In the genomic region with DNA sequence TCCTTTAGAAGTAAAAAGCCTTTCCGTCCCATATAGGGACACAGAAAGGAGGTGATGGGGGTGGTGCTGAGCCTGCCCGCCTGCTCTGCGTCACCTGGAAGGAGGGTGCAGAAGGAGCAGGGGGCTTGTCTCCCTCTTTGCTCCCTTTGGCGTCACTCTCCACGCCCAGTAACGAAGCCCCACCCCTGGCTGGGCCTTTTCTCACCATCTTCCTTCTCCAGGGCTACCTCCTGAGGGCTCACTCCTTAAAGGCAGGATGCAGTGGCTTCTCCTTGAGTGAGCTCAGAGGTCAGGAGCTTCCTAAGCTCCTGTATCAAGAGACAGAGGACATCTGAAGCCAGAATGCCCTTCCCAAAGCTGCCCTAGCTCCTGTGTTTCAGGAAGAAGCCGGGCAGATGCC, we compare ENCODE assay signal across 21 cellular contexts. TPM values are rescaled to one million over a fixed set of nuclear protein-coding genes. Genes with fewer than 3 reads are reported as not detected.
DNase-seq lines count a peak whose midpoint lies in the region; ATAC-seq, FAIRE-seq and TF ChIP-seq lines count a peak whose summit lies in the region.
"Had no signal": no experiment of that assay in that cellular context is flagged by ENCODE, and none has a peak within 500 bp of the region (broad histone marks: within the 10 kb centered on the region; RNA-seq: fewer than 3 reads in every experiment).

No MANE protein-coding gene starts in this region.

- no peaks in the 10 kb centered on the region for H3K27me3 Mint-ChIP-seq in H9 (ENCODE audit: low read depth)
- H3K27me3 Mint-ChIP-seq in glutamatergic neuron (ENCODE audit: unreplicated experiment) = peaks cover 2% of the 10 kb centered on the region
- H3K27me3 Mint-ChIP-seq: CD8-positive, alpha-beta memory T cell had no signal

- H3K4me1 ChIP-seq in H9 (ENCODE audit: insufficient read depth, low read length) = peaks cover 2% of the 10 kb centered on the region; the same call in 1 of the 2 replicates
- H3K4me1 ChIP-seq: Peyer's patch, SJSA1 had no signal

- H2BK5ac ChIP-seq in H9 (ENCODE audit: insufficient read length, low read length) = no peak overlapping the region

- H3K79me1 ChIP-seq in H9 (ENCODE audit: insufficient read depth, low read depth, low read length, poor library complexity, severe bottlenecking) = no peaks in the 10 kb centered on the region

- no peak overlapping the region for H3K9ac ChIP-seq in H9 (ENCODE audit: extremely low read depth, insufficient read length, low read length)
- H3K9ac ChIP-seq: BLaER1 treated with 17β-estradiol and CSF1 and Interleukin-3, amounts not matched to agents 10 nM and 100 nM had no signal

- H3K27ac Mint-ChIP-seq in H9 (peak overlapping the region; percentile 47 to 89 (median 68); a peak in 3 of 7 replicates), glutamatergic neuron (ENCODE audit: unreplicated experiment) (peak overlapping the region; percentile 43)

- H4K20me1 ChIP-seq in H9 (ENCODE audit: control insufficient read depth, insufficient read depth, insufficient read length) = no peaks in the 10 kb centered on the region

- H3K27me3 ChIP-seq in H9 (ENCODE audit: insufficient read depth, low read length) (no peaks in the 10 kb centered on the region), bronchial epithelial cell (ENCODE audit: control insufficient read depth, insufficient read depth, low read length) (no peaks in the 10 kb centered on the region)
- H3K27me3 ChIP-seq: BLaER1 treated with 17β-estradiol and CSF1 and Interleukin-3, amounts not matched to agents 10 nM and 100 nM; Peyer's patch; SJSA1 had no signal

- no peaks in the 10 kb centered on the region for H3K36me3 ChIP-seq in bronchial epithelial cell (ENCODE audit: control insufficient read depth, insufficient read depth, low read length)
- H3K36me3 ChIP-seq: BLaER1 treated with 17β-estradiol and CSF1 and Interleukin-3, amounts not matched to agents 10 nM and 100 nM; Peyer's patch; SJSA1 had no signal

- H3K18ac ChIP-seq in H9 (ENCODE audit: insufficient read length, low read depth, low read length) = no peak overlapping the region

- H3K4ac ChIP-seq in H9 (ENCODE audit: low read depth, low read length) = no peak overlapping the region

- no peak overlapping the region for H3K4me3 ChIP-seq in bronchial epithelial cell (ENCODE audit: low read depth, low read length)
- H3K4me3 ChIP-seq: BLaER1 treated with 17β-estradiol and CSF1 and Interleukin-3, amounts not matched to agents 10 nM and 100 nM; Peyer's patch; SJSA1 had no signal

- H2BK120ac ChIP-seq in H9 (ENCODE audit: low read depth, low read length, poor library complexity, severe bottlenecking) = no peak overlapping the region

- no peak overlapping the region for H2AFZ ChIP-seq in H9 (ENCODE audit: low read length)

- H4K91ac ChIP-seq in H9 (ENCODE audit: insufficient read length, low read depth, low read length) = no peak overlapping the region

- H3K23ac ChIP-seq in H9 (ENCODE audit: insufficient read length, low read depth, low read length) = no peak overlapping the region

- H3K36me3 Mint-ChIP-seq in H9 (ENCODE audit: insufficient read depth in 1 of 3, low read depth in 3 of 3) (no peaks in the 10 kb centered on the region; a peak in 1 of 7 replicates), glutamatergic neuron (ENCODE audit: unreplicated experiment) (no peaks in the 10 kb centered on the region)

- no peak overlapping the region for H2AK5ac ChIP-seq in H9 (ENCODE audit: insufficient read length, low read length)

- H4K5ac ChIP-seq in H9 (ENCODE audit: insufficient read length, low read depth, low read length) = no peak overlapping the region

- no peaks in the 10 kb centered on the region for H3K23me2 ChIP-seq in H9 (ENCODE audit: insufficient read length, low read depth, low read length, poor library complexity, severe bottlenecking)

- TF ChIP-seq CTCF in H9 (conservative IDR thresholded peaks at IDR 0.05) = no peak
- no peak for TF ChIP-seq CTCF in bronchial epithelial cell (IDR thresholded peaks at IDR 0.05; ENCODE audit: insufficient read depth, low read length, severe bottlenecking)
- no peak for TF ChIP-seq CTCF in glutamatergic neuron (IDR thresholded peaks at IDR 0.05; ENCODE audit: partially characterized antibody, unreplicated experiment)

- H3T11ph ChIP-seq in H9 (ENCODE audit: low read length) = no peak overlapping the region

- no peaks in the 10 kb centered on the region for H3K9me3 ChIP-seq in H9 (ENCODE audit: control insufficient read depth, low read depth, low read length)
- H3K9me3 ChIP-seq: BLaER1 treated with 17β-estradiol and CSF1 and Interleukin-3, amounts not matched to agents 10 nM and 100 nM; Peyer's patch; SJSA1 had no signal

- DNase-seq in H9 = peak; percentile 77
- no peak for DNase-seq in bronchial epithelial cell (ENCODE audit: low read depth)
- no peak for DNase-seq in glutamatergic neuron
- DNase-seq in superior temporal gyrus (ENCODE audit: extremely low spot score) = peak; percentile 16
- DNase-seq in NCI-H1105 treated with DMSO at 0.1 percent for 48 hours (lab: John Stamatoyannopoulos, UW) = no peak
- DNase-seq in NCI-H1436 (lab: John Stamatoyannopoulos, UW) = no peak
- DNase-seq: CD8-positive, alpha-beta memory T cell; MM.1S; NCI-H1092 treated with DMSO at 0.1 percent for 48 hours; NCI-H187; NCI-H2107; NCI-H510A; NCI-H748 treated with DMSO at 0.1 percent for 48 hours; NK-92 treated with Interleukin-12 subunit alpha and Interleukin-12 subunit beta, amount 100 ng/mL, for 24 hours; Peyer's patch had no signal

- peak; percentile 70 for FAIRE-seq in bronchial epithelial cell (lab: Jason Lieb, UNC)
- FAIRE-seq: GM12892, GM18507, H54 had no signal

- ATAC-seq in HG02678 (IDR thresholded peaks at IDR 0.05; ENCODE audit: unreplicated experiment) = no peak

- H3K27ac ChIP-seq in H9 (ENCODE audit: insufficient read length, low read depth, low read length) = no peak overlapping the region
- H3K27ac ChIP-seq: BLaER1 treated with 17β-estradiol and CSF1 and Interleukin-3, amounts not matched to agents 10 nM and 100 nM; Peyer's patch; SJSA1 had no signal

- H3K14ac ChIP-seq in H9 (ENCODE audit: insufficient read depth, low read length) = no peak overlapping the region

- no CpG with 5 or more reads among the region's 7 CpGs for WGBS in H9 (ENCODE audit: extremely low coverage, insufficient read length, low lambda C conversion rate)

- peaks cover 42 to 64% of the 10 kb centered on the region in 2 experiments for H3K4me1 Mint-ChIP-seq in H9
- H3K4me1 Mint-ChIP-seq in glutamatergic neuron (ENCODE audit: low read depth, unreplicated experiment) = peaks cover 63% of the 10 kb centered on the region

- H3K79me2 ChIP-seq in H9 (ENCODE audit: insufficient read depth, low read length) = no peaks in the 10 kb centered on the region

- H2BK20ac ChIP-seq in H9 (ENCODE audit: low read depth, low read length, poor library complexity, severe bottlenecking) = no peak overlapping the region

- H4K8ac ChIP-seq in H9 (replicated peaks; ENCODE audit: insufficient read length, low read depth, low read length) = no peak overlapping the region

- H3K4me2 ChIP-seq in H9 (ENCODE audit: insufficient read depth, insufficient read length, low read length) = no peak overlapping the region

- no peaks in the 10 kb centered on the region for H3K9me3 Mint-ChIP-seq in H9
- H3K9me3 Mint-ChIP-seq in glutamatergic neuron (ENCODE audit: unreplicated experiment) = peaks cover 4% of the 10 kb centered on the region
- H3K9me3 Mint-ChIP-seq: CD8-positive, alpha-beta memory T cell had no signal

- H2BK12ac ChIP-seq in H9 (ENCODE audit: insufficient read length, low read depth, low read length) = no peak overlapping the region

- no peak overlapping the region for H2BK15ac ChIP-seq in H9 (ENCODE audit: low read depth, low read length)

- H3K4me3 Mint-ChIP-seq in H9 = no peak overlapping the region
- H3K4me3 Mint-ChIP-seq in glutamatergic neuron (ENCODE audit: unreplicated experiment) = no peak overlapping the region
- H3K4me3 Mint-ChIP-seq: CD8-positive, alpha-beta memory T cell had no signal

- H3K56ac ChIP-seq in H9 (ENCODE audit: insufficient read length, low read depth, low read length) = no peak overlapping the region

RNA-seq across cellular contexts. Expression of gene SLCO3A1, which starts 31.5 kb away (rescaled TPM):
- 9.4 and 12.1 TPM in 2 replicates for total RNA-seq in H9 (2021)
- total RNA-seq in bronchial epithelial cell = 3.8 and 4.5 TPM in 2 replicates
- total RNA-seq in glutamatergic neuron (ENCODE audit: unreplicated experiment) = 27.9 TPM
- total RNA-seq: SJSA1 had no signal

Comparison
In these comparisons a context has a peak if more than half of its experiments do, and no peak if none do; other contexts are left out.
1. DNase-seq: peak in H9 (single experiment) and superior temporal gyrus (single experiment); none in bronchial epithelial cell (single experiment), glutamatergic neuron (single experiment), NCI-H1105 treated with DMSO at 0.1 percent for 48 hours (single experiment) and NCI-H1436 (single experiment).